In the genomic region with DNA sequence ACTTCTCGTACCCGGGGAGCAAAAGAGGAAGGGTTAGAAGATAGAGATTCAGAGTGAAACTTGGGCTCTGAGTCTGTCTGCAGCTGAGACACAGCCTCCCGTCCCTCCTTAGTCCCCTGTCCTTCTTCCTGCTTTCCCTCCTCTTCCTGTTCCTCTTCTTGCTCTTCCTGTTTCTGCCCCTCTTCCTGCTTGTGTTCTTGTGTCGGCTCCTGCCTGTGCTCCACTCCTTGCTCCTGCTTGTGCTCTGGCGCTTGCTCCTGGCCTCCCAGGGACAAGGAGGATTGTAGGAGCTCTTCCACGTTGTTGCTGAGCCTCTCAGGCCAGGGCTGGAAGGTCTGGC, we compare ENCODE assay signal across 12 cellular contexts. TPM values are rescaled to one million over a fixed set of nuclear protein-coding genes. Genes with fewer than 3 reads are reported as not detected.
A peak's percentile ranks its signal among the peaks of the same experiment; 100 is the strongest.
DNase-seq lines count a peak whose midpoint lies in the region; TF ChIP-seq lines count a peak whose summit lies in the region.
"Had no signal": no experiment of that assay in that cellular context is flagged by ENCODE, and none has a peak within 500 bp of the region (broad histone marks: within the 10 kb centered on the region; RNA-seq: fewer than 3 reads in every experiment).

No MANE protein-coding gene starts in this region.

- H3K36me3 ChIP-seq in colonic mucosa (no peaks in the 10 kb centered on the region), mucosa of rectum (ENCODE audit: control insufficient read depth in 2 of 2, insufficient read depth in 2 of 2, low read length in 2 of 2) (peaks cover 0 to 8% of the 10 kb centered on the region in 2 donors), suprapubic skin (peaks cover 7% of the 10 kb centered on the region)
- H3K36me3 ChIP-seq: BE2C had no signal

- 79% methylated on average over 6 of the region's 6 CpGs for WGBS in suprapubic skin

- H3K27me3 ChIP-seq in colonic mucosa (no peaks in the 10 kb centered on the region), mucosa of rectum (ENCODE audit: control insufficient read depth in 2 of 2, insufficient read depth in 2 of 2, low read length in 2 of 2) (no peaks in the 10 kb centered on the region), suprapubic skin (no peaks in the 10 kb centered on the region)
- H3K27me3 ChIP-seq: adrenal gland, BE2C had no signal

- peaks cover 0 to 2% (median 0%) of the 10 kb centered on the region in 7 donors for H3K9me3 Mint-ChIP-seq in CD14-positive monocyte

- TF ChIP-seq EP300 in suprapubic skin (IDR thresholded peaks at IDR 0.05): no peak

- H3K4me3 ChIP-seq in colonic mucosa: no peak overlapping the region
- no peak overlapping the region for H3K4me3 ChIP-seq in mucosa of rectum (ENCODE audit: low read length in 2 of 2)
- H3K4me3 ChIP-seq in suprapubic skin: no peak overlapping the region
- H3K4me3 ChIP-seq: adrenal gland had no signal

- H3K36me3 Mint-ChIP-seq in CD14-positive monocyte: peaks cover 6 to 12% of the 10 kb centered on the region in 2 donors

- H3K27me3 Mint-ChIP-seq in CD14-positive monocyte (ENCODE audit: low read depth in 3 of 3): peaks cover 0 to 2% (median 0%) of the 10 kb centered on the region in 3 donors
- H3K27me3 Mint-ChIP-seq: naive thymus-derived CD8-positive, alpha-beta T cell had no signal

- TF ChIP-seq CTCF in CD14-positive monocyte (IDR thresholded peaks at IDR 0.05) (no peak), colonic mucosa (IDR thresholded peaks at IDR 0.05) (no peak), suprapubic skin (IDR thresholded peaks at IDR 0.05) (no peak)

- peak overlapping the region; percentile 6 for H3K27ac ChIP-seq in colonic mucosa
- H3K27ac ChIP-seq in mucosa of rectum (ENCODE audit: low read depth in 2 of 2, low read length in 2 of 2): peak overlapping the region; percentile 14 to 21
- no peak overlapping the region for H3K27ac ChIP-seq in suprapubic skin

- H3K4me1 Mint-ChIP-seq in CD14-positive monocyte: peaks cover 62% of the 10 kb centered on the region

- in situ Hi-C loops in KBM-7 (cut with MboI; ENCODE audit: low pct_unique_long_range_greater_than_20kb, low sequenced_read_pairs): no loop called here

- DNase-seq in CD14-positive monocyte (ENCODE audit: low spot score): peak; percentile 65
- DNase-seq in KBM-7: peak; percentile 79
- DNase-seq in colonic mucosa: no peak
- no peak for DNase-seq in suprapubic skin (ENCODE audit: low spot score in 2 of 2)
- DNase-seq in SHP77 (lab: John Stamatoyannopoulos, UW): no peak
- no peak for DNase-seq in activated CD4-positive, CD25-positive, alpha-beta regulatory T cell (lab: John Stamatoyannopoulos, UW)
- no peak for DNase-seq in COLO668 (lab: John Stamatoyannopoulos, UW; ENCODE audit: unreplicated experiment)
- DNase-seq: BE2C; naive thymus-derived CD8-positive, alpha-beta T cell; stimulated activated naive CD4-positive, alpha-beta T cell treated with Interleukin-2 at 50 U/mL for 16 hours had no signal

- H3K9ac ChIP-seq in colonic mucosa (ENCODE audit: low read depth in 2 of 2, low read length in 2 of 2) (no peak overlapping the region), mucosa of rectum (ENCODE audit: low read depth in 1 of 2, low read length in 2 of 2) (no peak overlapping the region)

- H3K27ac Mint-ChIP-seq in CD14-positive monocyte: peak overlapping the region; percentile 93 to 97 (median 94)

- peak overlapping the region; percentile 70 to 89 for H3K4me3 Mint-ChIP-seq in CD14-positive monocyte

- H3K9me3 ChIP-seq in colonic mucosa (no peaks in the 10 kb centered on the region), mucosa of rectum (ENCODE audit: control insufficient read depth in 2 of 2, low read length in 2 of 2) (no peaks in the 10 kb centered on the region), suprapubic skin (no peaks in the 10 kb centered on the region)
- H3K9me3 ChIP-seq: adrenal gland had no signal

- TF ChIP-seq POLR2A in suprapubic skin (IDR thresholded peaks at IDR 0.05): no peak

- H3K4me1 ChIP-seq in colonic mucosa: no peaks in the 10 kb centered on the region
- peaks cover 10% of the 10 kb centered on the region in 2 donors for H3K4me1 ChIP-seq in mucosa of rectum (ENCODE audit: control insufficient read depth in 2 of 2, insufficient read depth in 2 of 2, low read length in 2 of 2)
- H3K4me1 ChIP-seq in suprapubic skin: peaks cover 27% of the 10 kb centered on the region
- H3K4me1 ChIP-seq: adrenal gland, BE2C had no signal

- intact Hi-C loops in CD14-positive monocyte (cut with micrococcal nuclease): loop anchor here in 1 of 2 donors (10.0 kb wide), 1 partner anchor 51 kb away; no protein-coding TSS in a partner anchor
- intact Hi-C loops in colonic mucosa (cut with DNase I): no loop called here

RNA-seq across cellular contexts. Expression of a gene that starts 3.0 kb away (rescaled TPM):
- polyA plus RNA-seq in CD14-positive monocyte: 10 to 100 TPM; 10.2 to 10.3 TPM
- 1 to 10 TPM; 1.6 to 1.9 TPM for total RNA-seq in colonic mucosa
- 1 to 10 TPM in 3 of 4 donors, under 1 TPM in 1; 0.86 to 9.3 (median 1.6) TPM for total RNA-seq in suprapubic skin

RNA-seq across cellular contexts. Expression of a gene that starts 8.5 kb away (rescaled TPM):
- under 1 TPM; 0.14 to 0.18 TPM for polyA plus RNA-seq in CD14-positive monocyte
- 10 to 100 TPM; 27.0 to 32.7 TPM for total RNA-seq in colonic mucosa
- 10 to 100 TPM in 1 of 4 donors, 1 to 10 TPM in 3; 5.8 to 15.0 (median 8.8) TPM for total RNA-seq in suprapubic skin

RNA-seq across cellular contexts. Expression of a gene that starts 18.7 kb away (rescaled TPM):
- 10 to 100 TPM; 62.2 to 64.0 TPM for polyA plus RNA-seq in CD14-positive monocyte
- total RNA-seq in colonic mucosa (10 to 100 TPM; 20.0 to 33.8 TPM), suprapubic skin (10 to 100 TPM; 53.2 to 85.0 (median 70.6) TPM)

RNA-seq across cellular contexts. Expression of a gene that starts 37.0 kb away (rescaled TPM):
- polyA plus RNA-seq in CD14-positive monocyte: 10 to 100 TPM in 1 of 2 donors, 1 to 10 TPM in 1; 9.9 to 16.2 TPM
- total RNA-seq in colonic mucosa: 100 to 1,000 TPM; 153 to 199 TPM
- total RNA-seq in suprapubic skin: 100 to 1,000 TPM; 191 to 258 (median 206) TPM

RNA-seq across cellular contexts. Expression of a gene that starts 44.9 kb away (rescaled TPM):
- 10 to 100 TPM in 1 of 2 donors, 1 to 10 TPM in 1; 9.6 to 10.9 TPM for polyA plus RNA-seq in CD14-positive monocyte
- total RNA-seq in colonic mucosa (10 to 100 TPM; 50.0 to 53.6 TPM), suprapubic skin (10 to 100 TPM; 34.5 to 72.0 (median 42.2) TPM)

Comparison
In these comparisons a context has a peak if more than half of its experiments do, and no peak if none do; other contexts are left out.
1. DNase-seq: peak in CD14-positive monocyte (single experiment) and KBM-7 (single experiment); none in colonic mucosa (single experiment), suprapubic skin (0 of 2), SHP77 (0 of 2), activated CD4-positive, CD25-positive, alpha-beta regulatory T cell (0 of 4) and COLO668 (single experiment).